ENCODE assay signal across 9 cellular contexts in genomic region chr22:23836692-23837495, GRCh38. TPM values are rescaled to one million over a fixed set of nuclear protein-coding genes. Genes with fewer than 3 reads are reported as not detected.
DNase-seq lines count a peak whose midpoint lies in the region; ATAC-seq and TF ChIP-seq lines count a peak whose summit lies in the region.
"Had no signal": no experiment of that assay in that cellular context is flagged by ENCODE, and none has a peak within 500 bp of the region (broad histone marks: within the 10 kb centered on the region; RNA-seq: fewer than 3 reads in every experiment).

No MANE protein-coding gene starts in this region.

- no peak for TF ChIP-seq POLR2A in spleen (IDR thresholded peaks at IDR 0.05)

- peak overlapping the region; percentile 81 for H3K27ac Mint-ChIP-seq in activated CD4-positive, alpha-beta T cell treated with anti-CD3 and anti-CD28 coated beads, Interleukin-2, amount 10 ng/mL, durations not matched to agents 7 days and 5 days
- H3K27ac Mint-ChIP-seq in activated CD4-positive, alpha-beta T cell treated with anti-CD3 and anti-CD28 coated beads for 36 hours: no peak overlapping the region

- H3K4me1 Mint-ChIP-seq in activated CD4-positive, alpha-beta T cell treated with anti-CD3 and anti-CD28 coated beads, Interleukin-2, amount 10 ng/mL, durations not matched to agents 7 days and 5 days: peaks cover 22% of the 10 kb centered on the region
- peaks cover 19% of the 10 kb centered on the region for H3K4me1 Mint-ChIP-seq in activated CD4-positive, alpha-beta T cell treated with anti-CD3 and anti-CD28 coated beads for 36 hours

- H3K9me3 ChIP-seq in RWPE2 (ENCODE audit: severe bottlenecking) (no peaks in the 10 kb centered on the region), right atrium auricular region (no peaks in the 10 kb centered on the region), spleen (no peaks in the 10 kb centered on the region)

- H3K4me1 ChIP-seq in RWPE2 (ENCODE audit: insufficient read depth, poor library complexity, severe bottlenecking) (no peaks in the 10 kb centered on the region), right atrium auricular region (peaks cover 0 to 73% of the 10 kb centered on the region in 2 donors), spleen (peaks cover 9 to 43% (median 33%) of the 10 kb centered on the region in 6 donors)

- CTCF ChIA-PET in activated CD4-positive, alpha-beta T cell treated with anti-CD3 and anti-CD28 coated beads, Interleukin-2, amount 10 ng/mL, durations not matched to agents 7 days and 5 days (lab: Charles Lee): interaction anchor here (1.0 to 2.4 kb wide), 4 partner anchors 9 to 57 kb away, joined by 3 to 8 read pairs (median 4); partner anchors contain the start of gene MIF
- CTCF ChIA-PET in activated CD4-positive, alpha-beta T cell treated with anti-CD3 and anti-CD28 coated beads for 36 hours (lab: Charles Lee): interaction anchor here (0.5 to 1.4 kb wide), 3 partner anchors 13 to 30 kb away, joined by 3 to 7 read pairs (median 5); partner anchors contain the start of gene SLC2A11

- intact Hi-C loops in activated CD4-positive, alpha-beta T cell treated with anti-CD3 and anti-CD28 coated beads for 36 hours (cut with DNase I, micrococcal nuclease): loop anchor here in 1 of 2 experiments (10.0 kb wide), 1 partner anchor 622 kb away; no protein-coding TSS in a partner anchor
- intact Hi-C loops in spleen (cut with DNase I; ENCODE audit: low total_unique reads): no loop called here
- intact Hi-C loops in head of caudate nucleus (cut with DNase I): no loop called here

- H3K36me3 ChIP-seq in RWPE2 (ENCODE audit: low read depth) (peaks cover 25% of the 10 kb centered on the region; the same call in 1 of the 2 replicates), right atrium auricular region (peaks cover 9% of the 10 kb centered on the region), spleen (peaks cover 0 to 53% (median 46%) of the 10 kb centered on the region in 6 donors), brain microvascular endothelial cell (replicated peaks) (peaks cover 13% of the 10 kb centered on the region)

- no peak overlapping the region for H3K27ac ChIP-seq in RWPE2 (ENCODE audit: poor library complexity, severe bottlenecking)
- peak overlapping the region; percentile 88 to 90 for H3K27ac ChIP-seq in right atrium auricular region
- H3K27ac ChIP-seq in spleen: peak overlapping the region in 3 of 8 donors; percentile 23 to 86 (median 81)
- no peak overlapping the region for H3K27ac ChIP-seq in brain microvascular endothelial cell

- no peaks in the 10 kb centered on the region for H3K27me3 Mint-ChIP-seq in activated CD4-positive, alpha-beta T cell treated with anti-CD3 and anti-CD28 coated beads, Interleukin-2, amount 10 ng/mL, durations not matched to agents 7 days and 5 days
- peaks cover 2% of the 10 kb centered on the region for H3K27me3 Mint-ChIP-seq in activated CD4-positive, alpha-beta T cell treated with anti-CD3 and anti-CD28 coated beads for 36 hours

- no peak overlapping the region for H3K4me3 ChIP-seq in RWPE2 (ENCODE audit: severe bottlenecking)
- no peak overlapping the region for H3K4me3 ChIP-seq in right atrium auricular region
- H3K4me3 ChIP-seq in spleen: peak overlapping the region in 2 of 8 donors; percentile 64 to 86
- H3K4me3 ChIP-seq in brain microvascular endothelial cell (ENCODE audit: low read depth, low read length): no peak overlapping the region

- POLR2A ChIA-PET in activated CD4-positive, alpha-beta T cell treated with anti-CD3 and anti-CD28 coated beads, Interleukin-2, amount 10 ng/mL, durations not matched to agents 7 days and 5 days (lab: Charles Lee): interaction anchor here (0.6 kb wide), 1 partner anchor 215 kb away, joined by 3 read pairs; no protein-coding TSS in a partner anchor
- POLR2A ChIA-PET in activated CD4-positive, alpha-beta T cell treated with anti-CD3 and anti-CD28 coated beads for 36 hours (lab: Charles Lee): no interaction called here

- no peak for TF ChIP-seq CTCF in RWPE2 (IDR thresholded peaks at IDR 0.05; ENCODE audit: poor library complexity, severe bottlenecking)
- TF ChIP-seq CTCF in right atrium auricular region (IDR thresholded peaks at IDR 0.05): no peak
- TF ChIP-seq CTCF in spleen (IDR thresholded peaks at IDR 0.05 in 8 of 11, conservative IDR thresholded peaks at IDR 0.05 in 3 of 11): no peak
- TF ChIP-seq CTCF in brain microvascular endothelial cell (IDR thresholded peaks at IDR 0.05; ENCODE audit: low read depth, low read length, missing control alignments): no peak

- H3K4me3 Mint-ChIP-seq in activated CD4-positive, alpha-beta T cell treated with anti-CD3 and anti-CD28 coated beads, Interleukin-2, amount 10 ng/mL, durations not matched to agents 7 days and 5 days: peak overlapping the region; percentile 47
- H3K4me3 Mint-ChIP-seq in activated CD4-positive, alpha-beta T cell treated with anti-CD3 and anti-CD28 coated beads for 36 hours: no peak overlapping the region

- in situ Hi-C loops in brain microvascular endothelial cell (cut with HindIII; ENCODE audit: low pct_ligation_motif_present, low sequenced_read_pairs): no loop called here

- H3K27me3 ChIP-seq in RWPE2 (ENCODE audit: insufficient read depth, poor library complexity, severe bottlenecking): no peaks in the 10 kb centered on the region
- H3K27me3 ChIP-seq in right atrium auricular region: no peaks in the 10 kb centered on the region
- no peaks in the 10 kb centered on the region for H3K27me3 ChIP-seq in spleen (replicated peaks in 1 of 7)
- H3K27me3 ChIP-seq in brain microvascular endothelial cell (replicated peaks): no peaks in the 10 kb centered on the region

- no peaks in the 10 kb centered on the region for H3K9me3 Mint-ChIP-seq in activated CD4-positive, alpha-beta T cell treated with anti-CD3 and anti-CD28 coated beads, Interleukin-2, amount 10 ng/mL, durations not matched to agents 7 days and 5 days
- no peaks in the 10 kb centered on the region for H3K9me3 Mint-ChIP-seq in activated CD4-positive, alpha-beta T cell treated with anti-CD3 and anti-CD28 coated beads for 36 hours (ENCODE audit: low read depth)

- H3K36me3 Mint-ChIP-seq in activated CD4-positive, alpha-beta T cell treated with anti-CD3 and anti-CD28 coated beads, Interleukin-2, amount 10 ng/mL, durations not matched to agents 7 days and 5 days (ENCODE audit: low read depth): peaks cover 3% of the 10 kb centered on the region
- no peaks in the 10 kb centered on the region for H3K36me3 Mint-ChIP-seq in activated CD4-positive, alpha-beta T cell treated with anti-CD3 and anti-CD28 coated beads for 36 hours (ENCODE audit: low read depth)

- 65 to 80% (median 67%) methylated on average over 7 to 12 of the region's 12 CpGs for WGBS in spleen, 5 donors

- no peak for DNase-seq in activated CD4-positive, alpha-beta T cell treated with anti-CD3 and anti-CD28 coated beads, Interleukin-2, amount 10 ng/mL, durations not matched to agents 7 days and 5 days
- no peak for DNase-seq in activated CD4-positive, alpha-beta T cell treated with anti-CD3 and anti-CD28 coated beads for 36 hours
- peak; percentile 57 for DNase-seq in RWPE2 (ENCODE audit: low spot score)
- no peak for DNase-seq in right atrium auricular region (ENCODE audit: low spot score)
- DNase-seq in spleen: peak; percentile 71
- no peak for DNase-seq in head of caudate nucleus
- DNase-seq in brain microvascular endothelial cell: no peak

- no peak for ATAC-seq in activated CD4-positive, alpha-beta T cell treated with anti-CD3 and anti-CD28 coated beads for 36 hours
- ATAC-seq in RWPE2 (ENCODE audit: low read depth) (no peak), HG03139 (IDR thresholded peaks at IDR 0.05; ENCODE audit: unreplicated experiment) (no peak)
- ATAC-seq: esophagus mucosa had no signal

RNA-seq across cellular contexts. Expression of gene DERL3, which starts 1.9 kb away (rescaled TPM):
- 1 to 10 TPM; 9.0 to 9.9 TPM for total RNA-seq in activated CD4-positive, alpha-beta T cell treated with anti-CD3 and anti-CD28 coated beads, Interleukin-2, amount 10 ng/mL, durations not matched to agents 7 days and 5 days
- total RNA-seq in activated CD4-positive, alpha-beta T cell treated with anti-CD3 and anti-CD28 coated beads for 36 hours: 1 to 10 TPM; 5.2 to 5.7 TPM
- total RNA-seq in right atrium auricular region (10 to 100 TPM in 1 of 2 donors, 1 to 10 TPM in 1; 4.0 to 10.6 TPM), spleen (10 to 100 TPM; 10.2 to 62.8 (median 30.4) TPM)
- 10 to 100 TPM; 16.1 to 18.8 (median 17.9) TPM for polyA plus RNA-seq in spleen

RNA-seq across cellular contexts. Expression of gene SLC2A11, which starts 20.8 kb away (rescaled TPM):
- 1 to 10 TPM; 7.8 to 8.8 TPM for total RNA-seq in activated CD4-positive, alpha-beta T cell treated with anti-CD3 and anti-CD28 coated beads, Interleukin-2, amount 10 ng/mL, durations not matched to agents 7 days and 5 days
- 1 to 10 TPM; 7.6 to 7.7 TPM for total RNA-seq in activated CD4-positive, alpha-beta T cell treated with anti-CD3 and anti-CD28 coated beads for 36 hours
- total RNA-seq in right atrium auricular region (10 to 100 TPM; 10.6 to 15.5 TPM), spleen (10 to 100 TPM; 12.0 to 21.7 (median 16.9) TPM)
- polyA plus RNA-seq in spleen: 10 to 100 TPM; 15.6 to 23.5 (median 16.2) TPM

RNA-seq across cellular contexts. Expression of gene SMARCB1, which starts 50.1 kb away (rescaled TPM):
- 10 to 100 TPM; 91.4 to 92.6 TPM for total RNA-seq in activated CD4-positive, alpha-beta T cell treated with anti-CD3 and anti-CD28 coated beads, Interleukin-2, amount 10 ng/mL, durations not matched to agents 7 days and 5 days
- total RNA-seq in activated CD4-positive, alpha-beta T cell treated with anti-CD3 and anti-CD28 coated beads for 36 hours: 10 to 100 TPM; 78.2 to 95.2 TPM
- total RNA-seq in right atrium auricular region: 10 to 100 TPM; 41.4 to 45.9 TPM
- 100 to 1,000 TPM in 2 of 7 donors, 10 to 100 TPM in 5; 72.8 to 166 (median 84.6) TPM for total RNA-seq in spleen
- 100 to 1,000 TPM in 1 of 3 donors, 10 to 100 TPM in 2; 64.2 to 100 (median 86.9) TPM for polyA plus RNA-seq in spleen

RNA-seq across cellular contexts. Expression of gene MIF, which starts 57.3 kb away (rescaled TPM):
- 100 to 1,000 TPM; 716 to 730 TPM for total RNA-seq in activated CD4-positive, alpha-beta T cell treated with anti-CD3 and anti-CD28 coated beads, Interleukin-2, amount 10 ng/mL, durations not matched to agents 7 days and 5 days
- 1,000 to 10,000 TPM; 1,478 to 1,739 TPM for total RNA-seq in activated CD4-positive, alpha-beta T cell treated with anti-CD3 and anti-CD28 coated beads for 36 hours
- total RNA-seq in right atrium auricular region (100 to 1,000 TPM; 176 to 273 TPM), spleen (100 to 1,000 TPM; 168 to 346 (median 211) TPM)
- 100 to 1,000 TPM; 421 to 580 (median 501) TPM for polyA plus RNA-seq in spleen

Comparison
In these comparisons a context has a peak if more than half of its experiments do, and no peak if none do; other contexts are left out.
1. DNase-seq: peak in RWPE2 (single experiment) and spleen (single experiment); none in activated CD4-positive, alpha-beta T cell treated with anti-CD3 and anti-CD28 coated beads, Interleukin-2, amount 10 ng/mL, durations not matched to agents 7 days and 5 days (single experiment), activated CD4-positive, alpha-beta T cell treated with anti-CD3 and anti-CD28 coated beads for 36 hours (single experiment), right atrium auricular region (single experiment), head of caudate nucleus (0 of 42) and brain microvascular endothelial cell (single experiment).
2. H3K27ac ChIP-seq: peak in right atrium auricular region (2 of 2); none in RWPE2 (single experiment) and brain microvascular endothelial cell (single experiment).